Comparison of ENCODE assay signal across 9 cellular contexts in the genomic region with DNA sequence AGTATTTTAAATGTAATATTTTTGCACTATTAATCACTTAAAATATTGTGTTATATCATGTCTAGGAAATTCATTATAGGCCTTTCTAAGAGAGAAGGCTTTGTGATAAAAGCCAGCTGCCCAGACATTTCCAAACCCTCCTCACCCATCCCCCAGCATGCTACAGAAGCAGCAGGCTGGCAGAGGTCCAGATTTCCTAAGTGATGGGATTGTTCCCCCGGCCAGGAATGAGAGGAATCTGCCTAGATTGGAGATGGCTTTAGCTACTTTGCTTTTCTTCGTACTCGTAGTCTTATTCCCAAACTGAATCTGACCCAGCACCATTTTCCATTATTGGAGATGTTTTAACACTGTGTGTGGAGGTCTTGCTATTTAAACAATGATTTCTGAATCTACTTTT. TPM values are rescaled to one million over a fixed set of nuclear protein-coding genes. Genes with fewer than 3 reads are reported as not detected.
DNase-seq lines count a peak whose midpoint lies in the region; ATAC-seq and TF ChIP-seq lines count a peak whose summit lies in the region.
"Had no signal": no experiment of that assay in that cellular context is flagged by ENCODE, and none has a peak within 500 bp of the region (broad histone marks: within the 10 kb centered on the region; RNA-seq: fewer than 3 reads in every experiment).

No MANE protein-coding gene starts in this region.

- peak overlapping the region; percentile 85 for H3K27ac ChIP-seq in GM23338 (ENCODE audit: low read depth)
- no peak overlapping the region for H3K27ac ChIP-seq in ovary

- WGBS in ovary, 3 donors = 5 to 8% (median 8%) methylated on average over 3 of the region's 3 CpGs
- 24 to 37% methylated on average over 3 of the region's 3 CpGs for WGBS in lower leg skin, 2 donors

- H3K4me3 Mint-ChIP-seq in GM23338 = peak overlapping the region; percentile 2; the same call in 1 of the 3 replicates
- H3K4me3 Mint-ChIP-seq in activated T-cell treated with anti-CD3 and anti-CD28 coated beads, Interleukin-2, amount 50 U/mL, for 24 hours = no peak overlapping the region
- H3K4me3 Mint-ChIP-seq: neural crest cell had no signal

- peak; percentile 80 for DNase-seq in GM23338 (ENCODE audit: low spot score)
- peak; percentile 81 for DNase-seq in NCI-H748 (lab: John Stamatoyannopoulos, UW; ENCODE audit: unreplicated experiment)
- DNase-seq in fibroblast of gingiva (ENCODE audit: low read depth) = peak; percentile 43
- DNase-seq in ovary = peak; percentile 42 to 74 (median 68)
- DNase-seq in stimulated activated CD4-positive, alpha-beta T cell treated with anti-CD3 and anti-CD28 coated beads, Interleukin-2, amount 100 ng/mL, for 48 hours = no peak
- no peak for DNase-seq in activated T-cell treated with anti-CD3 and anti-CD28 coated beads, Interleukin-2, amount 50 U/mL, for 24 hours
- no peak for DNase-seq in lower leg skin (ENCODE audit: low spot score in 2 of 2)

- H3K4me1 ChIP-seq in GM23338 (ENCODE audit: insufficient read depth) (peaks cover 66% of the 10 kb centered on the region), ovary (ENCODE audit: insufficient read depth) (peaks cover 16% of the 10 kb centered on the region)

- H3K9me3 Mint-ChIP-seq in GM23338 = no peaks in the 10 kb centered on the region
- H3K9me3 Mint-ChIP-seq in activated T-cell treated with anti-CD3 and anti-CD28 coated beads, Interleukin-2, amount 50 U/mL, for 24 hours = no peaks in the 10 kb centered on the region
- H3K9me3 Mint-ChIP-seq: neural crest cell had no signal

- H3K9me3 ChIP-seq in ovary = no peaks in the 10 kb centered on the region

- ATAC-seq in GM23338 (peak; percentile 62), HG03280 (IDR thresholded peaks at IDR 0.05; ENCODE audit: unreplicated experiment) (no peak)

- no peaks in the 10 kb centered on the region for H3K9me2 ChIP-seq in GM23338 (ENCODE audit: insufficient read depth)

- TF ChIP-seq EP300 in ovary (IDR thresholded peaks at IDR 0.05) = no peak

- H3K4me2 ChIP-seq in GM23338 = peak overlapping the region; percentile 36

- H3K79me2 ChIP-seq in GM23338 (replicated peaks; ENCODE audit: insufficient read depth) = peaks cover 20% of the 10 kb centered on the region

- peak overlapping the region; percentile 20; the same call in 1 of the 2 replicates for H3K27ac Mint-ChIP-seq in GM23338
- H3K27ac Mint-ChIP-seq in activated T-cell treated with anti-CD3 and anti-CD28 coated beads, Interleukin-2, amount 50 U/mL, for 24 hours = no peak overlapping the region

- H4K20me1 ChIP-seq in GM23338 (replicated peaks; ENCODE audit: insufficient read depth) = no peaks in the 10 kb centered on the region

- H3K4me3 ChIP-seq in GM23338 (peak overlapping the region; percentile 17), ovary (peak overlapping the region; percentile 10), lower leg skin (ENCODE audit: low read depth, poor library complexity, severe bottlenecking) (no peak overlapping the region)

- intact Hi-C loops in ovary (cut with DNase I) (no loop called here), lower leg skin (cut with DNase I; ENCODE audit: low total_unique reads) (no loop called here)

- no peak for TF ChIP-seq POLR2A in ovary (IDR thresholded peaks at IDR 0.05)
- TF ChIP-seq POLR2A in lower leg skin (IDR thresholded peaks at IDR 0.05) = no peak

- no peak for TF ChIP-seq CTCF in GM23338 (conservative IDR thresholded peaks at IDR 0.05; ENCODE audit: low read depth in 2 of 2)
- no peak for TF ChIP-seq CTCF in ovary (IDR thresholded peaks at IDR 0.05)
- TF ChIP-seq CTCF in lower leg skin (IDR thresholded peaks at IDR 0.05) = no peak

- H3K27me3 Mint-ChIP-seq in GM23338 (ENCODE audit: insufficient read depth, low read depth, poor library complexity) = peaks cover 4% of the 10 kb centered on the region
- no peaks in the 10 kb centered on the region for H3K27me3 Mint-ChIP-seq in activated T-cell treated with anti-CD3 and anti-CD28 coated beads, Interleukin-2, amount 50 U/mL, for 24 hours

- H3F3A ChIP-seq in GM23338 (replicated peaks; ENCODE audit: low read depth) = no peaks in the 10 kb centered on the region

- H3K4me1 Mint-ChIP-seq in GM23338 = peaks cover 65% of the 10 kb centered on the region
- no peaks in the 10 kb centered on the region for H3K4me1 Mint-ChIP-seq in activated T-cell treated with anti-CD3 and anti-CD28 coated beads, Interleukin-2, amount 50 U/mL, for 24 hours (ENCODE audit: low read depth)

- H2AFZ ChIP-seq in GM23338 = no peak overlapping the region

- H3K36me3 ChIP-seq in GM23338 (ENCODE audit: insufficient read depth) (no peaks in the 10 kb centered on the region), ovary (no peaks in the 10 kb centered on the region)

- 0 out of 3 replicates have a peak, but pooled peaks cover 4% of the 10 kb centered on the region for H3K36me3 Mint-ChIP-seq in GM23338 (ENCODE audit: low read depth)
- no peaks in the 10 kb centered on the region for H3K36me3 Mint-ChIP-seq in activated T-cell treated with anti-CD3 and anti-CD28 coated beads, Interleukin-2, amount 50 U/mL, for 24 hours (ENCODE audit: low read depth)

- H3K27me3 ChIP-seq in GM23338 (ENCODE audit: insufficient read depth) (0 out of 2 replicates have a peak, but pooled peaks cover 4% of the 10 kb centered on the region), ovary (no peaks in the 10 kb centered on the region)

TF ChIP-seq in GM23338, 12 proteins besides CTCF, POLR2A, EP300 and RAD21:
- no peak for TF ChIP-seq EZH2phosphoT487 (IDR thresholded peaks at IDR 0.05; ENCODE audit: unreplicated experiment)
- no peak for TF ChIP-seq CREB1 (CRISPR knock-in tag; IDR thresholded peaks at IDR 0.05; ENCODE audit: low read depth)
- no peak for TF ChIP-seq STAT1 (IDR thresholded peaks at IDR 0.05; ENCODE audit: unreplicated experiment)
- no peak for TF ChIP-seq JUNB (IDR thresholded peaks at IDR 0.05; ENCODE audit: unreplicated experiment)
- TF ChIP-seq, protein P1, sequence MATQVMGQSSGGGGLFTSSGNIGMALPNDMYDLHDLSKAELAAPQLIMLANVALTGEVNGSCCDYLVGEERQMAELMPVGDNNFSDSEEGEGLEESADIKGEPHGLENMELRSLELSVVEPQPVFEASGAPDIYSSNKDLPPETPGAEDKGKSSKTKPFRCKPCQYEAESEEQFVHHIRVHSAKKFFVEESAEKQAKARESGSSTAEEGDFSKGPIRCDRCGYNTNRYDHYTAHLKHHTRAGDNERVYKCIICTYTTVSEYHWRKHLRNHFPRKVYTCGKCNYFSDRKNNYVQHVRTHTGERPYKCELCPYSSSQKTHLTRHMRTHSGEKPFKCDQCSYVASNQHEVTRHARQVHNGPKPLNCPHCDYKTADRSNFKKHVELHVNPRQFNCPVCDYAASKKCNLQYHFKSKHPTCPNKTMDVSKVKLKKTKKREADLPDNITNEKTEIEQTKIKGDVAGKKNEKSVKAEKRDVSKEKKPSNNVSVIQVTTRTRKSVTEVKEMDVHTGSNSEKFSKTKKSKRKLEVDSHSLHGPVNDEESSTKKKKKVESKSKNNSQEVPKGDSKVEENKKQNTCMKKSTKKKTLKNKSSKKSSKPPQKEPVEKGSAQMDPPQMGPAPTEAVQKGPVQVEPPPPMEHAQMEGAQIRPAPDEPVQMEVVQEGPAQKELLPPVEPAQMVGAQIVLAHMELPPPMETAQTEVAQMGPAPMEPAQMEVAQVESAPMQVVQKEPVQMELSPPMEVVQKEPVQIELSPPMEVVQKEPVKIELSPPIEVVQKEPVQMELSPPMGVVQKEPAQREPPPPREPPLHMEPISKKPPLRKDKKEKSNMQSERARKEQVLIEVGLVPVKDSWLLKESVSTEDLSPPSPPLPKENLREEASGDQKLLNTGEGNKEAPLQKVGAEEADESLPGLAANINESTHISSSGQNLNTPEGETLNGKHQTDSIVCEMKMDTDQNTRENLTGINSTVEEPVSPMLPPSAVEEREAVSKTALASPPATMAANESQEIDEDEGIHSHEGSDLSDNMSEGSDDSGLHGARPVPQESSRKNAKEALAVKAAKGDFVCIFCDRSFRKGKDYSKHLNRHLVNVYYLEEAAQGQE (IDR thresholded peaks at IDR 0.05; ENCODE audit: unreplicated experiment) = no peak

RNA-seq across cellular contexts. Expression of a gene that starts 29.4 kb away (rescaled TPM):
- 24.0 and 25.9 TPM in 2 replicates for total RNA-seq in GM23338 (2014; rRNA removed; shearing (Covaris generic))
- polyA plus RNA-seq in GM23338 (2016; fragmentation: Nextera tagmentation; extraction: Ambion mirVana) = 10.1 and 11.2 TPM in 2 replicates
- 10 to 100 TPM; 27.9 to 54.1 (median 47.0) TPM for total RNA-seq in ovary
- polyA plus RNA-seq in ovary = 10 to 100 TPM; 12.6 to 21.7 TPM
- total RNA-seq in lower leg skin = 10 to 100 TPM in 1 of 4 donors, 1 to 10 TPM in 3; 1.1 to 12.7 (median 5.8) TPM

Comparison
In these comparisons a context has a peak if more than half of its experiments do, and no peak if none do; other contexts are left out.
1. DNase-seq: peak in GM23338 (single experiment), NCI-H748 (single experiment), fibroblast of gingiva (single experiment) and ovary (5 of 5); none in stimulated activated CD4-positive, alpha-beta T cell treated with anti-CD3 and anti-CD28 coated beads, Interleukin-2, amount 100 ng/mL, for 48 hours (0 of 2), activated T-cell treated with anti-CD3 and anti-CD28 coated beads, Interleukin-2, amount 50 U/mL, for 24 hours (single experiment) and lower leg skin (0 of 2).